Comparison of ENCODE assay signal across 10 cellular contexts in the genomic region with DNA sequence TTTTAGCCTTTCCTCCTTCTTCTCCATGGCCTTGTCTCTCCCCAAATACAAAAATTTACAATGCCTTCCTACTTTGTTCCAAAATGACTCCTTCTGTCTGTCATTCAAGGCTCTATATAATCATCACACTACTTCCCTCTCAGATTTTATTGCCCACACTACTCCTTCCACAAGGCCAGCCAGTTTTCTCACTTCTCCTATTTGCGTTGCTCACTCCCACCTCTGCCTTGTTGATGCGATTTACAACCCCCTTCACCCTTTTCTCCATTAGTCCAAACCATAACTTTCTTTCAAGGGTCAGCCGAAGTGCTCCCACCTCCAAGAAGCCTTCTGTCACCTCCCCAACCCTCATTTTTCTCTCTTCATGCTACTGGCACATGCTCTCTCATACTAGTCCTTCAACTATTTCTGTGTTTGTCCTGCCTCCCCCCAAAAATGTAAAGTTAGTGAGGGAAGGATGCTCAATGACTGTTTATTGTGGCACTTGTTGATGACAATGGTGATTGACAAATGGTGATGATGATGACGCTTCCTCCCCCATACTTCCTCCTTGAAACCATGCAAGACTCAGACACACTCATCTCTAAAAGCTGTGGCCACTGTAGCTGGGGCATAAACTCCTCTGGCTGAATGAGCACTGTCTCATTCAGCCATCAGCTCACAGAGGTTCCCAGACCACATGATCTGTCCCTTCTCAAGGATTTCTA. TPM values are rescaled to one million over a fixed set of nuclear protein-coding genes. Genes with fewer than 3 reads are reported as not detected.
DNase-seq lines count a peak whose midpoint lies in the region; ATAC-seq and FAIRE-seq lines count a peak whose summit lies in the region.
"Had no signal": no experiment of that assay in that cellular context is flagged by ENCODE, and none has a peak within 500 bp of the region (broad histone marks: within the 10 kb centered on the region; RNA-seq: fewer than 3 reads in every experiment).

No MANE protein-coding gene starts in this region.

- peak overlapping the region; percentile 6 for H3K4me3 Mint-ChIP-seq in activated T-helper 1 cell treated with anti-CD3 and anti-CD28 coated beads, Interleukin-12 subunit alpha, Interleukin-12 subunit beta, Interleukin-2, Interleukin-4 antibody, amounts not matched to agents 30 ng/mL and 10 ng/mL and 1 ng/mL, durations not matched to agents 14 hours and 24 hours and 36 hours

- DNase-seq in GM18507 (ENCODE audit: extremely low spot score, insufficient read length, low read depth) (no peak), NCI-H446 (lab: John Stamatoyannopoulos, UW) (no peak), NCI-H748 (lab: John Stamatoyannopoulos, UW; ENCODE audit: unreplicated experiment) (no peak), D341Med (ENCODE audit: low spot score) (no peak), A172 (ENCODE audit: low spot score) (no peak)
- no peak for DNase-seq in activated T-helper 1 cell treated with anti-CD3 and anti-CD28 coated beads, Interleukin-12 subunit alpha, Interleukin-12 subunit beta, Interleukin-2, Interleukin-4 antibody, amounts not matched to agents 30 ng/mL and 10 ng/mL and 1 ng/mL, durations not matched to agents 14 hours and 24 hours and 36 hours (ENCODE audit: low spot score)

- FAIRE-seq in GM18507 (lab: Jason Lieb, UNC) = peak; percentile 91

- peaks cover 22% of the 10 kb centered on the region for H3K4me1 Mint-ChIP-seq in activated T-helper 1 cell treated with anti-CD3 and anti-CD28 coated beads, Interleukin-12 subunit alpha, Interleukin-12 subunit beta, Interleukin-2, Interleukin-4 antibody, amounts not matched to agents 30 ng/mL and 10 ng/mL and 1 ng/mL, durations not matched to agents 14 hours and 24 hours and 36 hours (ENCODE audit: low read depth)

- peaks cover 5% of the 10 kb centered on the region for H3K36me3 Mint-ChIP-seq in activated T-helper 1 cell treated with anti-CD3 and anti-CD28 coated beads, Interleukin-12 subunit alpha, Interleukin-12 subunit beta, Interleukin-2, Interleukin-4 antibody, amounts not matched to agents 30 ng/mL and 10 ng/mL and 1 ng/mL, durations not matched to agents 14 hours and 24 hours and 36 hours (ENCODE audit: low read depth)

- ATAC-seq in GM21367 (IDR thresholded peaks at IDR 0.05; ENCODE audit: unreplicated experiment) (peak; percentile 74), HG03135 (IDR thresholded peaks at IDR 0.05; ENCODE audit: unreplicated experiment) (peak; percentile 67)

- peak overlapping the region; percentile 90 for H3K27ac Mint-ChIP-seq in activated T-helper 1 cell treated with anti-CD3 and anti-CD28 coated beads, Interleukin-12 subunit alpha, Interleukin-12 subunit beta, Interleukin-2, Interleukin-4 antibody, amounts not matched to agents 30 ng/mL and 10 ng/mL and 1 ng/mL, durations not matched to agents 14 hours and 24 hours and 36 hours

- intact Hi-C loops in activated T-helper 1 cell treated with anti-CD3 and anti-CD28 coated beads, Interleukin-12 subunit alpha, Interleukin-12 subunit beta, Interleukin-2, Interleukin-4 antibody, amounts not matched to agents 30 ng/mL and 10 ng/mL and 1 ng/mL, durations not matched to agents 14 hours and 24 hours and 36 hours (cut with micrococcal nuclease) = loop anchor here (1.0 to 2.0 kb wide), 2 partner anchors 101 to 111 kb away; partner anchors contain the start of gene CSTF2

- no peaks in the 10 kb centered on the region for H3K27me3 Mint-ChIP-seq in activated T-helper 1 cell treated with anti-CD3 and anti-CD28 coated beads, Interleukin-12 subunit alpha, Interleukin-12 subunit beta, Interleukin-2, Interleukin-4 antibody, amounts not matched to agents 30 ng/mL and 10 ng/mL and 1 ng/mL, durations not matched to agents 14 hours and 24 hours and 36 hours (ENCODE audit: insufficient read depth)

- peaks cover 7% of the 10 kb centered on the region for H3K9me3 Mint-ChIP-seq in activated T-helper 1 cell treated with anti-CD3 and anti-CD28 coated beads, Interleukin-12 subunit alpha, Interleukin-12 subunit beta, Interleukin-2, Interleukin-4 antibody, amounts not matched to agents 30 ng/mL and 10 ng/mL and 1 ng/mL, durations not matched to agents 14 hours and 24 hours and 36 hours

RNA-seq across cellular contexts. Expression of gene XKRX, which starts 2.7 kb away (rescaled TPM):
- 0.39 and 0.51 TPM in 2 replicates for total RNA-seq in activated T-helper 1 cell treated with anti-CD3 and anti-CD28 coated beads, Interleukin-12 subunit alpha, Interleukin-12 subunit beta, Interleukin-2, Interleukin-4 antibody, amounts not matched to agents 30 ng/mL and 10 ng/mL and 1 ng/mL, durations not matched to agents 14 hours and 24 hours and 36 hours
- total RNA-seq in A172 (2014; rRNA removed; shearing (Covaris generic)) = not detected in 2 replicates

RNA-seq across cellular contexts. Expression of gene ARL13A, which starts 38.1 kb away (rescaled TPM):
- not detected in 2 replicates for total RNA-seq in activated T-helper 1 cell treated with anti-CD3 and anti-CD28 coated beads, Interleukin-12 subunit alpha, Interleukin-12 subunit beta, Interleukin-2, Interleukin-4 antibody, amounts not matched to agents 30 ng/mL and 10 ng/mL and 1 ng/mL, durations not matched to agents 14 hours and 24 hours and 36 hours
- total RNA-seq in A172 (2014; rRNA removed; shearing (Covaris generic)) = not detected in 2 replicates
- total RNA-seq: pulmonary artery endothelial cell, RPMI7951 had no signal

RNA-seq across cellular contexts. Expression of gene NOX1, which starts 57.2 kb away (rescaled TPM):
- total RNA-seq in activated T-helper 1 cell treated with anti-CD3 and anti-CD28 coated beads, Interleukin-12 subunit alpha, Interleukin-12 subunit beta, Interleukin-2, Interleukin-4 antibody, amounts not matched to agents 30 ng/mL and 10 ng/mL and 1 ng/mL, durations not matched to agents 14 hours and 24 hours and 36 hours = not detected in 2 replicates
- not detected in 2 replicates for total RNA-seq in A172 (2014; rRNA removed; shearing (Covaris generic))
- total RNA-seq: pulmonary artery endothelial cell, RPMI7951 had no signal
